ENCODE assay signal across 18 cellular contexts in the genomic region with DNA sequence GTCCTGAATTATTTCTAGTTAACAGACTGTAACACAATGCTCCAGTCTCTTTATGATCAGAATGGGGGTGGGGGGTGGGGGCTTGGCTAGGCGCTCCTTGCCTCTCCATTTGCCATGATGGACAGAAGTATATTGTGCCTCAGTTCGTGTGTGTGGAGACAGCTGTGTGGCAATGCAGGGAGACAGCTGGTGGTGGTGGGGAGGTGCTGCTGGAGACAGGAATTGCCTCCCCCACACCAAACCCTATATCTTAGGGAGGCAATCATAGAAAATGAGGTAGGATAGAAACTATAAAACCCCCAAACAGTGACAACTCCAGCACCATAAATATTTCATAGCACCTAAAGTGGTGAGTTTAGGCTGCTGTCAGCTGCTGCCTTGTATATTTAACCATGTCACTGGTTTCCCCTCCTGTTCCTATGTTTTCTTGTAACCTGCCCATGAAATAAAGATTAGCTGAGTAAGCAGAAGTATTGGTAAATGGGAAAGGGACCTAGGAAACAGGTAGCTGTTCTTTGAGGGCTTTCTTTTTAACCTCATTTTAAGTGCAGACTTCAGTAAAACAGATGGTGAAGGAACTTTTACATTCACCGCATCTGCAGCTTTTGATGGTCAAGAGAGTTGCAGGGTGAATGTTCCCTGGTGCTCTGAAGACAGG. TPM values are rescaled to one million over a fixed set of nuclear protein-coding genes. Genes with fewer than 3 reads are reported as not detected.
A peak's percentile ranks its signal among the peaks of the same experiment; 100 is the strongest.
DNase-seq lines count a peak whose midpoint lies in the region; ATAC-seq and TF ChIP-seq lines count a peak whose summit lies in the region.
"Had no signal": no experiment of that assay in that cellular context is flagged by ENCODE, and none has a peak within 500 bp of the region (broad histone marks: within the 10 kb centered on the region; RNA-seq: fewer than 3 reads in every experiment).

No MANE protein-coding gene starts in this region.

- H3K4me1 Mint-ChIP-seq in endodermal cell: peaks cover 75% of the 10 kb centered on the region
- peaks cover 22 to 34% (median 29%) of the 10 kb centered on the region in 4 donors for H3K4me1 Mint-ChIP-seq in naive thymus-derived CD8-positive, alpha-beta T cell

- no peaks in the 10 kb centered on the region for H3K36me3 Mint-ChIP-seq in endodermal cell (ENCODE audit: low read depth)
- no peaks in the 10 kb centered on the region for H3K36me3 Mint-ChIP-seq in naive thymus-derived CD8-positive, alpha-beta T cell
- H3K36me3 Mint-ChIP-seq: memory B cell had no signal

- peaks cover 65% of the 10 kb centered on the region for H3K36me3 ChIP-seq in endodermal cell (ENCODE audit: control insufficient read depth, insufficient read depth, low read length)
- no peaks in the 10 kb centered on the region for H3K36me3 ChIP-seq in transverse colon
- H3K36me3 ChIP-seq in WERI-Rb-1: no peaks in the 10 kb centered on the region; the same call in 1 of the 2 replicates

- DNase-seq in NCI-H526 (lab: John Stamatoyannopoulos, UW) (peak; percentile 22 to 34), NCI-H526 treated with DMSO at 0.1 percent for 48 hours (lab: John Stamatoyannopoulos, UW) (no peak), endodermal cell (peak; percentile 23), myocyte (ENCODE audit: low read depth) (peak; percentile 60), transverse colon (no peak), H4 (ENCODE audit: low spot score) (no peak), WERI-Rb-1 (no peak)
- no peak for DNase-seq in naive thymus-derived CD8-positive, alpha-beta T cell
- DNase-seq: ACHN; activated CD4-positive, alpha-beta T cell treated with anti-CD3 and anti-CD28 coated beads, Interleukin-2, amount 50 U/mL, for 1 hour; Calu3; hippocampal formation; NCI-H2107; OCI-M1; retina; testis had no signal

- H3K27ac ChIP-seq in endodermal cell (ENCODE audit: low read depth, low read length): peak overlapping the region; percentile 35
- H3K27ac ChIP-seq in transverse colon: peak overlapping the region; percentile 91 to 92 (median 91)
- H3K27ac ChIP-seq in WERI-Rb-1: no peak overlapping the region
- H3K27ac ChIP-seq: testis had no signal

- H3K9me3 ChIP-seq in endodermal cell (ENCODE audit: control insufficient read depth, low read length) (no peaks in the 10 kb centered on the region), transverse colon (no peaks in the 10 kb centered on the region), WERI-Rb-1 (ENCODE audit: severe bottlenecking) (no peaks in the 10 kb centered on the region)
- H3K9me3 ChIP-seq: testis had no signal

- no peak overlapping the region for H3K27ac Mint-ChIP-seq in endodermal cell
- no peak overlapping the region for H3K27ac Mint-ChIP-seq in naive thymus-derived CD8-positive, alpha-beta T cell
- H3K27ac Mint-ChIP-seq: activated T-helper 1 cell treated with anti-CD3 and anti-CD28 coated beads, Interleukin-12 subunit alpha, Interleukin-12 subunit beta, Interleukin-2, Interleukin-4 antibody, amounts not matched to agents 30 ng/mL and 10 ng/mL and 1 ng/mL, durations not matched to agents 14 hours and 24 hours and 36 hours; memory B cell had no signal

- intact Hi-C loops in transverse colon (cut with DNase I; ENCODE audit: low total_unique reads): loop anchor here (5.0 kb wide), 1 partner anchor 109 kb away; no protein-coding TSS in a partner anchor

- peaks cover 23% of the 10 kb centered on the region for H3K27me3 Mint-ChIP-seq in endodermal cell (ENCODE audit: insufficient read depth)
- H3K27me3 Mint-ChIP-seq in naive thymus-derived CD8-positive, alpha-beta T cell: peaks cover 14 to 33% (median 14%) of the 10 kb centered on the region in 5 donors

- H3K4me3 Mint-ChIP-seq in endodermal cell: peak overlapping the region; percentile 93
- no peak overlapping the region for H3K4me3 Mint-ChIP-seq in naive thymus-derived CD8-positive, alpha-beta T cell
- H3K4me3 Mint-ChIP-seq: memory B cell had no signal

- 83 to 85% methylated on average over 2 of the region's 3 CpGs for WGBS in endodermal cell (ENCODE audit: insufficient coverage in 1 of 2, insufficient read length in 1 of 2), 2 experiments
- WGBS in transverse colon (ENCODE audit: low coverage in 1 of 2), 2 donors: 48% methylated on average over 3 of the region's 3 CpGs; no CpG with 5 or more reads in 1 of the 2 donors

- in situ Hi-C loops in transverse colon (cut with MboI; ENCODE audit: low pct_ligation_motif_present in 1 of 4, low pct_unique_long_range_greater_than_20kb in 1 of 4, low sequenced_read_pairs in 3 of 4): loop anchor here in 2 of 4 donors (10.0 to 25.0 kb wide), 3 partner anchors 104 to 216 kb away; no protein-coding TSS in a partner anchor

- TF ChIP-seq CTCF in endodermal cell (conservative IDR thresholded peaks at IDR 0.05): no peak
- no peak for TF ChIP-seq CTCF in transverse colon (IDR thresholded peaks at IDR 0.05)
- no peak for TF ChIP-seq CTCF in WERI-Rb-1 (IDR thresholded peaks at IDR 0.05; ENCODE audit: low read depth, low read length)

- no peak for TF ChIP-seq POLR2A in transverse colon (IDR thresholded peaks at IDR 0.05)

- no peak for TF ChIP-seq EP300 in transverse colon (IDR thresholded peaks at IDR 0.05; ENCODE audit: low read depth)

- POLR2A ChIA-PET in naive thymus-derived CD8-positive, alpha-beta T cell (lab: Charles Lee): no interaction called here

- H3K4me3 ChIP-seq in endodermal cell (ENCODE audit: low read length): peak overlapping the region; percentile 100
- H3K4me3 ChIP-seq in transverse colon: peak overlapping the region in 1 of 4 donors; percentile 94
- H3K4me3 ChIP-seq in WERI-Rb-1 (ENCODE audit: low read depth, low read length): no peak overlapping the region
- H3K4me3 ChIP-seq: testis had no signal

- no peaks in the 10 kb centered on the region for H3K9me3 Mint-ChIP-seq in endodermal cell
- no peaks in the 10 kb centered on the region for H3K9me3 Mint-ChIP-seq in naive thymus-derived CD8-positive, alpha-beta T cell
- H3K9me3 Mint-ChIP-seq: activated T-helper 1 cell treated with anti-CD3 and anti-CD28 coated beads, Interleukin-12 subunit alpha, Interleukin-12 subunit beta, Interleukin-2, Interleukin-4 antibody, amounts not matched to agents 30 ng/mL and 10 ng/mL and 1 ng/mL, durations not matched to agents 14 hours and 24 hours and 36 hours; memory B cell had no signal

- H3K4me1 ChIP-seq in endodermal cell (ENCODE audit: control insufficient read depth, insufficient read depth, low read length) (peaks cover 23% of the 10 kb centered on the region), transverse colon (peaks cover 8 to 80% (median 69%) of the 10 kb centered on the region in 4 donors)

- no peaks in the 10 kb centered on the region for H3K27me3 ChIP-seq in endodermal cell (ENCODE audit: control insufficient read depth, insufficient read depth, low read length, poor library complexity, severe bottlenecking)
- no peaks in the 10 kb centered on the region for H3K27me3 ChIP-seq in transverse colon
- H3K27me3 ChIP-seq in WERI-Rb-1 (ENCODE audit: insufficient read depth, low read depth, severe bottlenecking): peaks cover 4% of the 10 kb centered on the region
- H3K27me3 ChIP-seq: testis had no signal

- ATAC-seq in naive thymus-derived CD8-positive, alpha-beta T cell: no peak

- peak overlapping the region; percentile 28 for H3K9ac ChIP-seq in endodermal cell (ENCODE audit: extremely low read depth, low read length, poor library complexity, severe bottlenecking)

RNA-seq across cellular contexts. Expression of gene PLXNA2, which starts 3.4 kb away (rescaled TPM):
- total RNA-seq in endodermal cell (10 to 100 TPM; 61.2 to 86.1 TPM), myocyte (8.6 TPM in 2 replicates), transverse colon (100 to 1,000 TPM in 1 of 4 donors, 10 to 100 TPM in 3; 77.4 to 140 (median 85.5) TPM)
- polyA plus RNA-seq in endodermal cell (2013, experiment 1 of 2): 22.9 TPM
- polyA plus RNA-seq in endodermal cell (2013, experiment 2 of 2): 24.4 TPM
- 6.6 TPM for polyA plus RNA-seq in myocyte (2012)
- total RNA-seq in naive thymus-derived CD8-positive, alpha-beta T cell: 1 to 10 TPM; 6.7 to 7.7 TPM
- under 1 TPM; 0.06 to 0.14 (median 0.06) TPM for polyA plus RNA-seq in naive thymus-derived CD8-positive, alpha-beta T cell
- 0.80 and 0.89 TPM in 2 replicates for total RNA-seq in H4 (2014; rRNA removed; shearing (Covaris generic))

Comparison
In these comparisons a context has a peak if more than half of its experiments do, and no peak if none do; other contexts are left out.
1. DNase-seq: peak in NCI-H526 (2 of 2), endodermal cell (single experiment) and myocyte (single experiment); none in NCI-H526 treated with DMSO at 0.1 percent for 48 hours (single experiment), transverse colon (single experiment), naive thymus-derived CD8-positive, alpha-beta T cell (0 of 10), H4 (single experiment) and WERI-Rb-1 (single experiment).